Comparison of ENCODE assay signal across 26 cellular contexts in genomic region chr6:5906842-5907241, GRCh38.
"Had no signal": no experiment of that assay in that cellular context is flagged by ENCODE, and none has a peak within 500 bp of the region (broad histone marks: within the 10 kb centered on the region; RNA-seq: fewer than 3 reads in every experiment).

No MANE protein-coding gene starts in this region.

- H3K4me3 Mint-ChIP-seq: dendritic cell treated with granulocyte-macrophage colony-stimulating factor and Interleukin-4, amounts not matched to agents 40 ng/mL and 50 ng/mL, for 4 days; effector memory CD8-positive, alpha-beta T cell; endodermal cell had no signal

- H3K9me3 ChIP-seq: colonic mucosa, esophagus muscularis mucosa, esophagus squamous epithelium, gastrocnemius medialis, gastroesophageal sphincter, heart left ventricle, heart right ventricle had no signal

- H3K27ac ChIP-seq: colonic mucosa, foreskin keratinocyte, heart right ventricle had no signal

- H3K36me3 ChIP-seq: colonic mucosa, esophagus muscularis mucosa, esophagus squamous epithelium, gastrocnemius medialis, gastroesophageal sphincter, heart left ventricle, heart right ventricle had no signal

- H3K27me3 Mint-ChIP-seq: effector memory CD8-positive, alpha-beta T cell had no signal

- H3K4me3 ChIP-seq: colonic mucosa, coronary artery, dorsolateral prefrontal cortex, esophagus muscularis mucosa, esophagus squamous epithelium, gastrocnemius medialis, gastroesophageal sphincter, heart left ventricle, heart right ventricle had no signal

- H3K27ac Mint-ChIP-seq: dendritic cell treated with granulocyte-macrophage colony-stimulating factor and Interleukin-4, amounts not matched to agents 40 ng/mL and 50 ng/mL, for 4 days; effector memory CD8-positive, alpha-beta T cell; endodermal cell had no signal

- ATAC-seq: effector memory CD8-positive, alpha-beta T cell; gastroesophageal sphincter had no signal

- H3K27me3 ChIP-seq: colonic mucosa, dorsolateral prefrontal cortex, esophagus muscularis mucosa, esophagus squamous epithelium, foreskin keratinocyte, gastrocnemius medialis, gastroesophageal sphincter, heart left ventricle, heart right ventricle had no signal

- H3K4me1 Mint-ChIP-seq: endodermal cell had no signal

- DNase-seq: colonic mucosa; cortex of kidney; dermis blood vessel endothelial cell; dorsolateral prefrontal cortex; effector CD4-positive, alpha-beta T cell; effector CD8-positive, alpha-beta T cell; effector memory CD4-positive, alpha-beta T cell; effector memory CD8-positive, alpha-beta T cell; endodermal cell; esophagus squamous epithelium; foreskin fibroblast; foreskin keratinocyte; foreskin melanocyte; gastrocnemius medialis; glutamatergic neuron; head of caudate nucleus; heart left ventricle; heart right ventricle had no signal

- H3K4me1 ChIP-seq: colonic mucosa, foreskin keratinocyte had no signal

- FAIRE-seq: colon, endometrium, endothelial cell of umbilical vein, frontal cortex had no signal

- H3K9me3 Mint-ChIP-seq: dendritic cell treated with granulocyte-macrophage colony-stimulating factor and Interleukin-4, amounts not matched to agents 40 ng/mL and 50 ng/mL, for 4 days; effector memory CD8-positive, alpha-beta T cell; endodermal cell had no signal
